Comparison of ENCODE assay signal across 8 cellular contexts in the genomic region with DNA sequence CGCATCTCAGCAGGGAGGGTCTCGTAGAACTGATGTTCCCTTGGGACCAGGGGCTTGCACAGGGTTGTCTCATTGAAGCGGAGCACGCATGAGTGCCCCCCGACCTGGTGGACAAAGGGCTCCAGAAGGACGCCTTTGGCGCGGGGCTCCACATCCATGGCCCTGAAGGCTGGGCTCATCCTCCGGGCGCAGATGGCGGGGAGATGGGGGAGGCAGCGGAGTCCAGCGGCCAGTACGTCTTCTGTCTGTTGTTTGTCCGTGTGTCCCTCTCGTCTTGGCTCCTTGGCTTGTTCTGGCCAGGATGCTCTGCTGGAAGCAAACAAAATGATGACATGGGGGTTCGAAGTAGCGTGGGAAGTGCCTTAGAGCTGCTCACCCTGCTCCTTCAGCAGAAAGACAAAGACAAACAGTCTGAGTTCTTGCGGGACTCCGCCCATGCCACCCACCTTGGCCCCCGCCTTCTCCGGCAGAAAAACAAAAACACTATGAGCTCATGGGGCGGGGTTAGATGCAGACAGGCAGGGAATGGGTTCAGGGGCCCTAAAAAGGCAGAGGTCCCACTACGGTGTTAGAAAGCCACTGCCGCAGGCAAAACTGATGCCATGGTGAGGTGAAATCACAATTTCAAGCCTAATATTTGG. TPM values are rescaled to one million over a fixed set of nuclear protein-coding genes. Genes with fewer than 3 reads are reported as not detected.
DNase-seq lines count a peak whose midpoint lies in the region; ATAC-seq and TF ChIP-seq lines count a peak whose summit lies in the region.

No MANE protein-coding gene starts in this region.

- peak overlapping the region; percentile 69 for H3K27ac ChIP-seq in HUES6 (ENCODE audit: low read depth, low read length)
- peak overlapping the region; percentile 91 for H3K27ac ChIP-seq in cingulate gyrus (ENCODE audit: low read depth, low read length)
- peak overlapping the region; percentile 78 for H3K27ac ChIP-seq in stomach smooth muscle (ENCODE audit: low read length)
- H3K27ac ChIP-seq in Karpas-422 (ENCODE audit: low read length), result no peak overlapping the region

- H3K9me3 ChIP-seq in HUES6 (ENCODE audit: control insufficient read depth, insufficient read depth, low read depth, low read length) (no peaks in the 10 kb centered on the region), stomach smooth muscle (ENCODE audit: control insufficient read depth in 2 of 2, low read length in 2 of 2) (no peaks in the 10 kb centered on the region), Karpas-422 (ENCODE audit: low read length) (no peaks in the 10 kb centered on the region)

- H3K4me1 ChIP-seq in HUES6 (ENCODE audit: control insufficient read depth, insufficient read depth, low read length) (peaks cover 20% of the 10 kb centered on the region), stomach smooth muscle (ENCODE audit: control insufficient read depth, insufficient read depth, low read length) (peaks cover 20% of the 10 kb centered on the region), Karpas-422 (ENCODE audit: low read length) (no peaks in the 10 kb centered on the region)

- H2AFZ ChIP-seq in Karpas-422 (ENCODE audit: low read length), result no peak overlapping the region

- H3K4me3 ChIP-seq in HUES6 (ENCODE audit: low read depth, low read length), result peak overlapping the region; percentile 56
- no peak overlapping the region for H3K4me3 ChIP-seq in kidney epithelial cell (ENCODE audit: low read depth, low read length)
- peak overlapping the region; percentile 26 to 67 for H3K4me3 ChIP-seq in stomach smooth muscle (ENCODE audit: low read length in 2 of 2)
- H3K4me3 ChIP-seq in Karpas-422 (ENCODE audit: low read length), result no peak overlapping the region

- no peak for TF ChIP-seq CTCF in kidney epithelial cell (IDR thresholded peaks at IDR 0.05; ENCODE audit: insufficient read depth, low read length, poor library complexity, severe bottlenecking)

- H3K9ac ChIP-seq in HUES6 (ENCODE audit: low read length) (peak overlapping the region; percentile 85), stomach smooth muscle (ENCODE audit: low read length in 2 of 2) (peak overlapping the region; percentile 48 to 55), Karpas-422 (ENCODE audit: low read length) (no peak overlapping the region)

- ATAC-seq in GM21367 (IDR thresholded peaks at IDR 0.05; ENCODE audit: unreplicated experiment) (no peak), HG03097 (IDR thresholded peaks at IDR 0.05; ENCODE audit: low FRiP score, unreplicated experiment) (no peak)

- H3K36me3 ChIP-seq in HUES6 (ENCODE audit: control insufficient read depth, insufficient read depth, low read length) (peaks cover 76% of the 10 kb centered on the region), kidney epithelial cell (ENCODE audit: control insufficient read depth, insufficient read depth, low read length) (peaks cover 14% of the 10 kb centered on the region), stomach smooth muscle (ENCODE audit: control insufficient read depth in 2 of 2, insufficient read depth in 2 of 2, low read length in 2 of 2) (peaks cover 30 to 37% of the 10 kb centered on the region in 2 donors), Karpas-422 (ENCODE audit: insufficient read depth, low read length) (peaks cover 62% of the 10 kb centered on the region)

- no peak overlapping the region for H3K4me2 ChIP-seq in Karpas-422 (ENCODE audit: low read depth, low read length, poor library complexity, severe bottlenecking)

- peaks cover 58% of the 10 kb centered on the region for H3K79me2 ChIP-seq in Karpas-422 (ENCODE audit: low read length)

- H3K9me2 ChIP-seq in Karpas-422 (replicated peaks; ENCODE audit: insufficient read depth, low read length), result no peaks in the 10 kb centered on the region

- H4K20me1 ChIP-seq in Karpas-422 (ENCODE audit: insufficient read depth, low read depth, low read length), result peaks cover 44% of the 10 kb centered on the region

- H3K27me3 ChIP-seq in HUES6 (ENCODE audit: control insufficient read depth, insufficient read depth, low read length) (no peaks in the 10 kb centered on the region), kidney epithelial cell (ENCODE audit: control insufficient read depth, insufficient read depth, low read length) (no peaks in the 10 kb centered on the region), stomach smooth muscle (ENCODE audit: control insufficient read depth in 1 of 2, insufficient read depth in 2 of 2, low read length in 2 of 2) (no peaks in the 10 kb centered on the region), Karpas-422 (ENCODE audit: low read length) (no peaks in the 10 kb centered on the region)

- DNase-seq in kidney epithelial cell (ENCODE audit: low read depth) (peak; percentile 31), Karpas-422 (no peak), Kasumi-1 (lab: John Stamatoyannopoulos, UW) (no peak)

RNA-seq across cellular contexts. Expression of a gene that starts 9.5 kb away (rescaled TPM):
- 15.3 and 34.0 TPM in 2 replicates for total RNA-seq in kidney epithelial cell
- total RNA-seq in Karpas-422 (2014; rRNA removed; shearing (Covaris generic); ENCODE audit: low replicate concordance), result 25.5 and 36.1 TPM in 2 replicates

RNA-seq across cellular contexts. Expression of a gene that starts 21.8 kb away (rescaled TPM):
- 81.2 and 109 TPM in 2 replicates for total RNA-seq in kidney epithelial cell
- 93.6 and 104 TPM in 2 replicates for total RNA-seq in Karpas-422 (2014; rRNA removed; shearing (Covaris generic); ENCODE audit: low replicate concordance)

RNA-seq across cellular contexts. Expression of a gene that starts 32.5 kb away (rescaled TPM):
- total RNA-seq in kidney epithelial cell, result 5.2 and 5.6 TPM in 2 replicates
- 3.8 and 7.0 TPM in 2 replicates for total RNA-seq in Karpas-422 (2014; rRNA removed; shearing (Covaris generic); ENCODE audit: low replicate concordance)

RNA-seq across cellular contexts. Expression of a gene that starts 60.0 kb away (rescaled TPM):
- total RNA-seq in kidney epithelial cell, result 32.8 and 54.2 TPM in 2 replicates
- total RNA-seq in Karpas-422 (2014; rRNA removed; shearing (Covaris generic); ENCODE audit: low replicate concordance), result 52.7 and 69.1 TPM in 2 replicates

Comparison
In these comparisons a context has a peak if more than half of its experiments do, and no peak if none do; other contexts are left out.
1. H3K4me3 ChIP-seq: peak in HUES6 (single experiment) and stomach smooth muscle (2 of 2); none in kidney epithelial cell (single experiment) and Karpas-422 (single experiment).